In the genomic region with DNA sequence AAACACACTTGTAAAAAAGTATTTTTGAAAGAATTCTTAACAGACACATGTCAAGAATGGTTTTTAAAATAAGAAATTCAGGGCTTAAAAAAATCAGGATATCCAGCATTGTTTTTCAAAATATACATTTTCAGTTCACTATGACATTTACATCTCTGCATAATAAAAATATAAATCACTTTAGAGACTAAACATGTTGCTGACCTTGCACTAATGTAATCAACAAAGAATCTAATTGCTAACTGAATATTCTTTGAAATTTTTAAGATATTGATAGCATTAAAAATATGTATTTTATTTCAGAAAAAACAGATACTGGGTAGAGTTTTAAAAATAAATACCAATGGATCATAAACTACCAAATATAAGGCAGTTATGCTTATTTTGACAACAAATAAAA, we compare ENCODE assay signal across 24 cellular contexts.
"Had no signal": no experiment of that assay in that cellular context is flagged by ENCODE, and none has a peak within 500 bp of the region (broad histone marks: within the 10 kb centered on the region; RNA-seq: fewer than 3 reads in every experiment).

No MANE protein-coding gene starts in this region.

- H3K27me3 ChIP-seq: MG63, SJCRH30 had no signal

- H3K4me1 ChIP-seq: SJCRH30 had no signal

- H3K27ac ChIP-seq: HL-60, RWPE1, SJCRH30 had no signal

- H3K36me3 ChIP-seq: MG63, SJCRH30 had no signal

- H3K9me3 ChIP-seq: MG63, SJCRH30 had no signal

- DNase-seq: Karpas-422, KG1, MG63, NCI-H1092, NCI-H1105 treated with DMSO at 0.1 percent for 48 hours, NCI-H1417 treated with DMSO at 0.1 percent for 48 hours, NCI-H187, NCI-H2029, NCI-H2081 treated with DMSO at 0.1 percent for 48 hours, NCI-H2171, NCI-H226, NCI-H446, NCI-H510A, NCI-H524 treated with DMSO at 0.1 percent for 48 hours, NCI-H69, NCI-H774, SHP77 treated with DMSO at 0.1 percent for 48 hours, SJCRH30 had no signal

- FAIRE-seq: HTR-8/SVneo had no signal

- H3K4me3 ChIP-seq: MG63, SJCRH30 had no signal

- ATAC-seq: Panc1, Right ventricle myocardium inferior, SK-N-SH treated with all-trans-retinoic acid at 6 μM for 48 hours had no signal
